6 cellular contexts compared by ENCODE assay signal in the genomic region with DNA sequence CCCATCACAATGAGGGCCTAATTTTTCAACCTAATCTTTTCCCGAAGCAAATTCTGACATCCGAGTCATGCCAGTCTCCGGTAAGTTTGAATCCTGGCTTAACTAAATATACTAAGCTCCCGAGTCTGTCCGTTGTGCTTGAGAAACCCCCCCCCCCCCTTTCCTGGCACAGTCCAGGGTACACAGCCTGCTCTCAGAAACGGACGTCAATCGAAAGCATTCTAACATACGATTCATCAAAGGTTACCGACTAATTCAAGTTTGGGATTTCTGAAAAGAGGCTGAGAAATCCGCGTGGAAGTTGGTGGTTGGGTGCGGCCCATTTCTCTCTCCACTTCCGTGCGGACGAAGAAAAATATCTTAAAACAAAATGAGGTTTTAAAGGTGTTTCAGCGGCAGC. TPM values are rescaled to one million over a fixed set of nuclear protein-coding genes. Genes with fewer than 3 reads are reported as not detected.
DNase-seq lines count a peak whose midpoint lies in the region; ATAC-seq and TF ChIP-seq lines count a peak whose summit lies in the region.

No MANE protein-coding gene starts in this region.

- WGBS in mesendoderm (ENCODE audit: extremely low coverage, insufficient coverage, low lambda C conversion rate), result no CpG with 5 or more reads among the region's 17 CpGs

- peak overlapping the region; percentile 16 for H3K18ac ChIP-seq in mesendoderm (ENCODE audit: low read length)

- peak overlapping the region; percentile 86 for H3K27ac Mint-ChIP-seq in activated T-helper 17 cell treated with anti-CD3 and anti-CD28 coated beads, Interleukin-2, amount 50 U/mL, for 72 hours

- H3K27me3 ChIP-seq in mesendoderm (ENCODE audit: insufficient read depth, low read length, poor library complexity), result no peaks in the 10 kb centered on the region

- peaks cover 15% of the 10 kb centered on the region for H3K36me3 Mint-ChIP-seq in activated T-helper 17 cell treated with anti-CD3 and anti-CD28 coated beads, Interleukin-2, amount 50 U/mL, for 72 hours (ENCODE audit: low read depth)

- peak overlapping the region; percentile 90 for H3K9ac ChIP-seq in mesendoderm (ENCODE audit: low read length)

- H3K9me3 Mint-ChIP-seq in activated T-helper 17 cell treated with anti-CD3 and anti-CD28 coated beads, Interleukin-2, amount 50 U/mL, for 72 hours, result no peaks in the 10 kb centered on the region

- no peak overlapping the region for H3K23ac ChIP-seq in mesendoderm (ENCODE audit: low read length)

- H4K8ac ChIP-seq in mesendoderm (ENCODE audit: low read depth, low read length), result no peak overlapping the region

- TF ChIP-seq CTCF in GM10266 (IDR thresholded peaks at IDR 0.05; ENCODE audit: control insufficient read depth, insufficient read depth, low read depth, missing control alignments), result no peak

- H3K4me1 Mint-ChIP-seq in activated T-helper 17 cell treated with anti-CD3 and anti-CD28 coated beads, Interleukin-2, amount 50 U/mL, for 72 hours, result peaks cover 26% of the 10 kb centered on the region

- H2BK120ac ChIP-seq in mesendoderm (ENCODE audit: low read depth, low read length), result no peak overlapping the region

- H4K5ac ChIP-seq in mesendoderm (ENCODE audit: low read length), result no peak overlapping the region

- H3K4me1 ChIP-seq in mesendoderm (ENCODE audit: control insufficient read depth, low read depth, low read length), result peaks cover 2% of the 10 kb centered on the region

- H3K27me3 Mint-ChIP-seq in activated T-helper 17 cell treated with anti-CD3 and anti-CD28 coated beads, Interleukin-2, amount 50 U/mL, for 72 hours, result no peaks in the 10 kb centered on the region

- peaks cover 18% of the 10 kb centered on the region for H3K79me1 ChIP-seq in mesendoderm (ENCODE audit: low read length)

- H2BK15ac ChIP-seq in mesendoderm (replicated peaks; ENCODE audit: low read depth), result no peak overlapping the region

- DNase-seq in GM03348 (ENCODE audit: low spot score), result peak; percentile 15
- DNase-seq in mesendoderm, result no peak
- no peak for DNase-seq in GM10266 (ENCODE audit: extremely low spot score)

- no peaks in the 10 kb centered on the region for H3K36me3 ChIP-seq in mesendoderm (ENCODE audit: control insufficient read depth, insufficient read depth, low read length)

- ATAC-seq in activated T-helper 17 cell treated with anti-CD3 and anti-CD28 coated beads, Interleukin-2, amount 50 U/mL, for 72 hours (replicated peaks), result no peak
- no peak for ATAC-seq in GM21360 (IDR thresholded peaks at IDR 0.05; ENCODE audit: unreplicated experiment)
- no peak for ATAC-seq in GM18861 (IDR thresholded peaks at IDR 0.05; ENCODE audit: unreplicated experiment)

- H3K27ac ChIP-seq in mesendoderm (ENCODE audit: low read depth, low read length), result no peak overlapping the region

- peak overlapping the region; percentile 85 for H3K4me3 Mint-ChIP-seq in activated T-helper 17 cell treated with anti-CD3 and anti-CD28 coated beads, Interleukin-2, amount 50 U/mL, for 72 hours

- peak overlapping the region; percentile 60 for H3K4me2 ChIP-seq in mesendoderm (ENCODE audit: low read length)

- H3K56ac ChIP-seq in mesendoderm (ENCODE audit: low read length), result peak overlapping the region; percentile 93

- H2BK5ac ChIP-seq in mesendoderm (ENCODE audit: low read length), result no peak overlapping the region

- H3K79me2 ChIP-seq in mesendoderm (ENCODE audit: control insufficient read depth, insufficient read depth, low read length), result peaks cover 49% of the 10 kb centered on the region

- H3K4ac ChIP-seq in mesendoderm (ENCODE audit: low read depth, low read length), result no peak overlapping the region

- peak overlapping the region; percentile 71 for H3K4me3 ChIP-seq in mesendoderm (ENCODE audit: low read length)

- H2AK5ac ChIP-seq in mesendoderm (ENCODE audit: low read length), result no peak overlapping the region

RNA-seq across cellular contexts. Expression of a gene that starts 0.6 kb away (rescaled TPM):
- 10 to 100 TPM; 27.0 to 56.8 TPM for total RNA-seq in activated T-helper 17 cell treated with anti-CD3 and anti-CD28 coated beads, Interleukin-2, amount 50 U/mL, for 72 hours
- polyA plus RNA-seq in mesendoderm (2013, experiment 1 of 2), result 65.3 TPM
- polyA plus RNA-seq in mesendoderm (2013, experiment 2 of 2), result 61.8 TPM

RNA-seq across cellular contexts. Expression of a gene that starts 17.2 kb away (rescaled TPM):
- total RNA-seq in activated T-helper 17 cell treated with anti-CD3 and anti-CD28 coated beads, Interleukin-2, amount 50 U/mL, for 72 hours, result 1 to 10 TPM in 1 of 2 donors, under 1 TPM in 1; 0.45 to 3.4 TPM
- polyA plus RNA-seq in mesendoderm (2013, experiment 1 of 2), result 0.01 TPM
- not detected for polyA plus RNA-seq in mesendoderm (2013, experiment 2 of 2)

RNA-seq across cellular contexts. Expression of a gene that starts 33.2 kb away (rescaled TPM):
- total RNA-seq in activated T-helper 17 cell treated with anti-CD3 and anti-CD28 coated beads, Interleukin-2, amount 50 U/mL, for 72 hours, result 1 to 10 TPM; 1.1 to 3.3 TPM
- polyA plus RNA-seq in mesendoderm (2013, experiment 1 of 2), result not detected
- not detected for polyA plus RNA-seq in mesendoderm (2013, experiment 2 of 2)

RNA-seq across cellular contexts. Expression of a gene that starts 45.7 kb away (rescaled TPM):
- not detected for total RNA-seq in activated T-helper 17 cell treated with anti-CD3 and anti-CD28 coated beads, Interleukin-2, amount 50 U/mL, for 72 hours
- polyA plus RNA-seq in mesendoderm (2013, experiment 1 of 2), result 0.10 TPM
- polyA plus RNA-seq in mesendoderm (2013, experiment 2 of 2), result 0.07 TPM

RNA-seq across cellular contexts. Expression of a gene that starts 49.3 kb away (rescaled TPM):
- 10 to 100 TPM; 14.7 to 36.5 TPM for total RNA-seq in activated T-helper 17 cell treated with anti-CD3 and anti-CD28 coated beads, Interleukin-2, amount 50 U/mL, for 72 hours
- polyA plus RNA-seq in mesendoderm (2013, experiment 1 of 2), result 5.7 TPM
- 5.8 TPM for polyA plus RNA-seq in mesendoderm (2013, experiment 2 of 2)
